In genomic region chr20:11278461-11278860, GRCh38 we compare ENCODE assay signal across 8 cellular contexts.
"Had no signal": no experiment of that assay in that cellular context is flagged by ENCODE, and none has a peak within 500 bp of the region (broad histone marks: within the 10 kb centered on the region; RNA-seq: fewer than 3 reads in every experiment).

No MANE protein-coding gene starts in this region.

- FAIRE-seq: G401.6, GM12878, GM12891, GM12892, GM18507, GM19239 had no signal

- ATAC-seq: GM12878 had no signal

- DNase-seq: GDM1, GF-D8 had no signal

- H3K4me3 ChIP-seq: GM12878 had no signal
